17 cellular contexts compared by ENCODE assay signal in genomic region chr6:41699063-41699462, GRCh38. TPM values are rescaled to one million over a fixed set of nuclear protein-coding genes. Genes with fewer than 3 reads are reported as not detected.
DNase-seq lines count a peak whose midpoint lies in the region; FAIRE-seq and TF ChIP-seq lines count a peak whose summit lies in the region.
"Had no signal": no experiment of that assay in that cellular context is flagged by ENCODE, and none has a peak within 500 bp of the region (broad histone marks: within the 10 kb centered on the region; RNA-seq: fewer than 3 reads in every experiment).

No MANE protein-coding gene starts in this region.

- dilution Hi-C loops in endothelial cell of umbilical vein (cut with MboI; ENCODE audit: extremely low pct_ligation_motif_present, low sequenced_read_pairs): no loop called here

- no peak for FAIRE-seq in endothelial cell of umbilical vein (lab: Jason Lieb, UNC)
- FAIRE-seq: endometrium had no signal

- peak overlapping the region; percentile 46 for H2AFZ ChIP-seq in endothelial cell of umbilical vein (ENCODE audit: low read depth, low read length)
- no peak overlapping the region for H2AFZ ChIP-seq in osteoblast (ENCODE audit: low read length)

- TF ChIP-seq CTCF in AG04449 (IDR thresholded peaks at IDR 0.05; ENCODE audit: insufficient read depth, low read length, missing control alignments) (no peak), endothelial cell of umbilical vein (IDR thresholded peaks at IDR 0.05; ENCODE audit: extremely low read depth in 1 of 2, insufficient read depth in 1 of 2, low read depth in 1 of 2, low read length in 2 of 2) (no peak), osteoblast (IDR thresholded peaks at IDR 0.05; ENCODE audit: extremely low read depth, low read depth, low read length) (no peak)

- no peaks in the 10 kb centered on the region for H3K9me3 ChIP-seq in endothelial cell of umbilical vein (replicated peaks; ENCODE audit: control insufficient read depth, insufficient read depth, low read length)
- H3K9me3 ChIP-seq in osteoblast (ENCODE audit: low read depth, low read length): no peaks in the 10 kb centered on the region
- H3K9me3 ChIP-seq: sigmoid colon had no signal

- TF ChIP-seq POLR2A in endothelial cell of umbilical vein (IDR thresholded peaks at IDR 0.05; ENCODE audit: low read depth, low read length): no peak

- DNase-seq in AG04449 (ENCODE audit: low read depth, low spot score) (no peak), endothelial cell of umbilical vein (ENCODE audit: low read depth, low spot score) (no peak), osteoblast (ENCODE audit: insufficient read length, low spot score, missing footprints) (no peak), mesenteric fat pad (ENCODE audit: low spot score) (no peak), NOMO-1 treated with dmso at 0.1 percent for 144 hours (lab: John Stamatoyannopoulos, UW; ENCODE audit: unreplicated experiment) (no peak), NCI-H526 (lab: John Stamatoyannopoulos, UW) (no peak), COLO829 (ENCODE audit: low spot score) (no peak)
- DNase-seq: activated naive CD4-positive, alpha-beta T cell treated with Interleukin-2 at 50 U/mL for 16 hours; naive thymus-derived CD8-positive, alpha-beta T cell; NCI-H1436 treated with DMSO at 0.1 percent for 48 hours; sigmoid colon; stimulated activated naive CD4-positive, alpha-beta T cell treated with Interleukin-2 at 50 U/mL for 16 hours had no signal

- peaks cover 1% of the 10 kb centered on the region for H3K36me3 Mint-ChIP-seq in IgD-negative memory B cell
- H3K36me3 Mint-ChIP-seq: naive thymus-derived CD8-positive, alpha-beta T cell had no signal

- H3K4me2 ChIP-seq in endothelial cell of umbilical vein (ENCODE audit: insufficient read depth, low read length): no peak overlapping the region
- peak overlapping the region; percentile 64 for H3K4me2 ChIP-seq in osteoblast (ENCODE audit: insufficient read depth, low read length)

- H3K4me1 ChIP-seq in endothelial cell of umbilical vein (ENCODE audit: control insufficient read depth, extremely low read depth, insufficient read depth, low read length) (peaks cover 19% of the 10 kb centered on the region), osteoblast (ENCODE audit: insufficient read depth, low read length) (peaks cover 33% of the 10 kb centered on the region)

- H3K4me3 ChIP-seq in AG04449 (ENCODE audit: low read depth, low read length): peak overlapping the region; percentile 13; the same call in 1 of the 2 replicates
- H3K4me3 ChIP-seq in endothelial cell of umbilical vein (replicated peaks in 1 of 3; ENCODE audit: insufficient read depth in 1 of 3, low read depth in 1 of 3, low read length in 3 of 3): no peak overlapping the region
- H3K4me3 ChIP-seq in osteoblast (ENCODE audit: insufficient read depth, low read length): peak overlapping the region; percentile 46
- H3K4me3 ChIP-seq: cardiac muscle cell, sigmoid colon had no signal

- CTCF ChIA-PET in AG04449 (lab: Yijun Ruan, JAX) (interaction anchor here (0.9 to 5.6 kb wide), 9 partner anchors 9 to 331 kb away, joined by 3 to 37 read pairs (median 4); no protein-coding TSS in a partner anchor), endothelial cell of umbilical vein (lab: Charles Lee) (interaction anchor here (0.9 to 1.9 kb wide), 8 partner anchors 11 to 202 kb away, joined by 3 to 8 read pairs (median 4); no protein-coding TSS in a partner anchor)

- H3K9me1 ChIP-seq in endothelial cell of umbilical vein (replicated peaks; ENCODE audit: control insufficient read depth, extremely low read depth, insufficient read depth, low read length): no peaks in the 10 kb centered on the region

- H3K36me3 ChIP-seq in endothelial cell of umbilical vein (ENCODE audit: control insufficient read depth in 2 of 2, extremely low read depth in 1 of 2, insufficient read depth in 2 of 2, low read length in 2 of 2) (no peaks in the 10 kb centered on the region), osteoblast (ENCODE audit: insufficient read depth, low read length) (no peaks in the 10 kb centered on the region)
- H3K36me3 ChIP-seq: cardiac muscle cell had no signal

- POLR2A ChIA-PET in AG04449 (lab: Yijun Ruan, JAX) (interaction anchor here (1.0 to 1.7 kb wide), 5 partner anchors 7 to 34 kb away, joined by 3 to 12 read pairs (median 5); no protein-coding TSS in a partner anchor), endothelial cell of umbilical vein (lab: Charles Lee) (no interaction called here)

- H3K4me1 Mint-ChIP-seq in IgD-negative memory B cell: peaks cover 42 to 47% (median 45%) of the 10 kb centered on the region in 3 donors

- H3K9me3 Mint-ChIP-seq in IgD-negative memory B cell: no peaks in the 10 kb centered on the region
- H3K9me3 Mint-ChIP-seq: naive thymus-derived CD8-positive, alpha-beta T cell had no signal

- H3K27me3 ChIP-seq in endothelial cell of umbilical vein (ENCODE audit: control insufficient read depth in 2 of 2, insufficient read depth in 2 of 2, low read length in 2 of 2) (peaks cover 0 to 2% of the 10 kb centered on the region in 2 experiments), osteoblast (ENCODE audit: insufficient read depth, low read length) (no peaks in the 10 kb centered on the region)
- H3K27me3 ChIP-seq: cardiac muscle cell, sigmoid colon had no signal

- H3K9ac ChIP-seq in endothelial cell of umbilical vein (replicated peaks; ENCODE audit: extremely low read depth, insufficient read depth, low read length): peak overlapping the region; percentile 59

- H3K27ac Mint-ChIP-seq in IgD-negative memory B cell: peak overlapping the region in 2 of 3 donors; percentile 67 to 97

- BruUV-seq in endothelial cell of umbilical vein (replicated peaks; lab: Mats Ljungman, UMichigan): no TSS peak

- H3K79me2 ChIP-seq in endothelial cell of umbilical vein (ENCODE audit: control insufficient read depth, insufficient read depth, low read length) (no peaks in the 10 kb centered on the region), osteoblast (ENCODE audit: insufficient read depth, low read length) (peaks cover 13% of the 10 kb centered on the region)

- peak overlapping the region in 2 of 4 donors; percentile 64 to 75 for H3K4me3 Mint-ChIP-seq in IgD-negative memory B cell
- H3K4me3 Mint-ChIP-seq: naive thymus-derived CD8-positive, alpha-beta T cell had no signal

- H3K27me3 Mint-ChIP-seq in IgD-negative memory B cell: no peaks in the 10 kb centered on the region
- H3K27me3 Mint-ChIP-seq: naive thymus-derived CD8-positive, alpha-beta T cell had no signal

- H3K27ac ChIP-seq in endothelial cell of umbilical vein (ENCODE audit: insufficient read depth, low read depth, low read length) (peak overlapping the region; percentile 87), osteoblast (ENCODE audit: low read depth, low read length) (peak overlapping the region; percentile 98)
- H3K27ac ChIP-seq: cardiac muscle cell had no signal

- intact Hi-C loops in endothelial cell of umbilical vein (cut with micrococcal nuclease): no loop called here

- H4K20me1 ChIP-seq in endothelial cell of umbilical vein (replicated peaks; ENCODE audit: control insufficient read depth, extremely low read depth, insufficient read depth, low read length) (no peaks in the 10 kb centered on the region), osteoblast (ENCODE audit: insufficient read depth, low read length) (peaks cover 11% of the 10 kb centered on the region)

TF ChIP-seq in endothelial cell of umbilical vein, 7 proteins besides CTCF, POLR2A, EP300 and RAD21:
- no peak for TF ChIP-seq GATA2 (IDR thresholded peaks at IDR 0.05; ENCODE audit: insufficient read depth, insufficient read length, low read depth, low read length)
- no peak for TF ChIP-seq FOS (IDR thresholded peaks at IDR 0.05; ENCODE audit: borderline replicate concordance, insufficient read depth, low read length)
- TF ChIP-seq JUN (IDR thresholded peaks at IDR 0.05; ENCODE audit: borderline replicate concordance, insufficient read depth, insufficient read length, low read depth): no peak
- no peak for TF ChIP-seq POLR2AphosphoS5 (IDR thresholded peaks at IDR 0.05; ENCODE audit: insufficient read depth, low read depth, low read length)
- TF ChIP-seq EZH2 (IDR thresholded peaks at IDR 0.05; ENCODE audit: borderline replicate concordance, low read depth, low read length, severe bottlenecking): no peak
- TF ChIP-seq MAX (IDR thresholded peaks at IDR 0.05; ENCODE audit: insufficient read depth, insufficient read length): no peak
- no peak for TF ChIP-seq MYC (IDR thresholded peaks at IDR 0.05; ENCODE audit: low read depth, low read length)

RNA-seq across cellular contexts. Expression of gene TFEB, which starts 36.3 kb away (rescaled TPM):
- polyA plus RNA-seq in IgD-negative memory B cell: 196 TPM
- total RNA-seq in endothelial cell of umbilical vein: 4.9 and 5.5 TPM in 2 replicates
- polyA plus RNA-seq in endothelial cell of umbilical vein: 6.6 and 8.4 TPM in 2 replicates
- polyA plus RNA-seq in endothelial cell of umbilical vein (2011; cell fraction: cytosol; rRNA removed): 3.7 and 4.9 TPM in 2 replicates
- 3.6 and 4.2 TPM in 2 replicates for polyA plus RNA-seq in endothelial cell of umbilical vein (2011; cell fraction: nucleus; rRNA removed)
- 4.1 and 5.2 TPM in 2 replicates for polyA plus RNA-seq in endothelial cell of umbilical vein (2012)
- polyA minus RNA-seq in endothelial cell of umbilical vein: 4.0 and 4.9 TPM in 2 replicates
- 8.7 TPM for polyA minus RNA-seq in endothelial cell of umbilical vein (2011; cell fraction: cytosol; rRNA and poly(A)+ RNA removed)
- 3.2 TPM in 2 replicates for polyA minus RNA-seq in endothelial cell of umbilical vein (2011; cell fraction: nucleus; rRNA and poly(A)+ RNA removed)
- total RNA-seq in osteoblast: 5.1 and 5.6 TPM in 2 replicates
- 17.9 TPM for total RNA-seq in mesenteric fat pad

RNA-seq across cellular contexts. Expression of gene PGC, which starts 48.1 kb away (rescaled TPM):
- polyA plus RNA-seq in IgD-negative memory B cell (not detected), endothelial cell of umbilical vein (not detected in 2 replicates)
- total RNA-seq in endothelial cell of umbilical vein (not detected in 2 replicates), osteoblast (not detected in 2 replicates), mesenteric fat pad (not detected)
- polyA plus RNA-seq in endothelial cell of umbilical vein (2011; cell fraction: cytosol; rRNA removed): not detected in 2 replicates
- polyA plus RNA-seq in endothelial cell of umbilical vein (2011; cell fraction: nucleus; rRNA removed): not detected in 2 replicates
- polyA plus RNA-seq in endothelial cell of umbilical vein (2012): not detected in 2 replicates
- not detected in 2 replicates for polyA minus RNA-seq in endothelial cell of umbilical vein
- polyA minus RNA-seq in endothelial cell of umbilical vein (2011; cell fraction: cytosol; rRNA and poly(A)+ RNA removed): not detected
- polyA minus RNA-seq in endothelial cell of umbilical vein (2011; cell fraction: nucleus; rRNA and poly(A)+ RNA removed): not detected in 2 replicates
- total RNA-seq: activated CD8-positive, alpha-beta memory T cell treated with anti-CD3 and anti-CD28 coated beads for 36 hours; cardiac muscle cell; naive thymus-derived CD8-positive, alpha-beta T cell; NCI-H460; sigmoid colon had no signal
- polyA plus RNA-seq: naive thymus-derived CD8-positive, alpha-beta T cell had no signal

Comparison
In these comparisons a context has a peak if more than half of its experiments do, and no peak if none do; other contexts are left out.
1. H3K4me3 ChIP-seq: peak in AG04449 (single experiment) and osteoblast (single experiment); none in endothelial cell of umbilical vein (0 of 3).